ENCODE assay signal across 15 cellular contexts in genomic region chr7:137994091-137994688, GRCh38. TPM values are rescaled to one million over a fixed set of nuclear protein-coding genes. Genes with fewer than 3 reads are reported as not detected.
DNase-seq lines count a peak whose midpoint lies in the region; ATAC-seq and TF ChIP-seq lines count a peak whose summit lies in the region.
"Had no signal": no experiment of that assay in that cellular context is flagged by ENCODE, and none has a peak within 500 bp of the region (broad histone marks: within the 10 kb centered on the region; RNA-seq: fewer than 3 reads in every experiment).

No MANE protein-coding gene starts in this region.

- 87 to 88% methylated on average over 6 of the region's 6 CpGs for WGBS in heart right ventricle, 2 donors
- WGBS in upper lobe of left lung, 2 donors, result 84 to 95% methylated on average over 4 to 6 of the region's 6 CpGs

- H3K36me3 Mint-ChIP-seq in neural progenitor cell, result peaks cover 36% of the 10 kb centered on the region

- no peak overlapping the region for H3K4me3 Mint-ChIP-seq in neural progenitor cell
- H3K4me3 Mint-ChIP-seq: activated CD4-positive, alpha-beta T cell treated with anti-CD3 and anti-CD28 coated beads, Interleukin-2, amount 10 ng/mL, durations not matched to agents 24 days and 14 days had no signal

- H3K4me3 ChIP-seq in heart right ventricle (no peak overlapping the region), colonic mucosa (no peak overlapping the region), neural progenitor cell (no peak overlapping the region), upper lobe of left lung (no peak overlapping the region)
- H3K4me3 ChIP-seq: SK-N-MC, skin epidermis had no signal

- no peak for TF ChIP-seq CTCF in heart right ventricle (IDR thresholded peaks at IDR 0.05)
- TF ChIP-seq CTCF in colonic mucosa (IDR thresholded peaks at IDR 0.05), result no peak
- no peak for TF ChIP-seq CTCF in neural progenitor cell (IDR thresholded peaks at IDR 0.05)
- no peak for TF ChIP-seq CTCF in upper lobe of left lung (IDR thresholded peaks at IDR 0.05)

- no peaks in the 10 kb centered on the region for H3K27me3 ChIP-seq in heart right ventricle
- H3K27me3 ChIP-seq in colonic mucosa, result no peaks in the 10 kb centered on the region
- no peaks in the 10 kb centered on the region for H3K27me3 ChIP-seq in neural progenitor cell
- H3K27me3 ChIP-seq in upper lobe of left lung, result no peaks in the 10 kb centered on the region

- no peak overlapping the region for H3K9ac ChIP-seq in colonic mucosa (ENCODE audit: low read depth in 2 of 2, low read length in 2 of 2)
- no peak overlapping the region for H3K9ac ChIP-seq in neural progenitor cell

- no peak overlapping the region for H2AFZ ChIP-seq in neural progenitor cell (replicated peaks)

- intact Hi-C loops in heart right ventricle (cut with DNase I) (loop anchor here in 2 of 10 donors (5.0 kb wide), 2 partner anchors 37 to 52 kb away; no protein-coding TSS in a partner anchor), Right ventricle myocardium inferior (cut with DNase I) (loop anchor here (5.0 kb wide), 1 partner anchor 57 kb away; no protein-coding TSS in a partner anchor), colonic mucosa (cut with DNase I) (no loop called here)

- ATAC-seq in heart right ventricle (no peak), Right ventricle myocardium inferior (no peak), upper lobe of left lung (ENCODE audit: low FRiP score in 2 of 2) (no peak), HG03520 (IDR thresholded peaks at IDR 0.05; ENCODE audit: unreplicated experiment) (no peak)
- no peak for ATAC-seq in activated CD4-positive, CD25-positive, alpha-beta regulatory T cell treated with anti-CD3 and anti-CD28 coated beads, Interleukin-2, amount 50 U/mL, for 24 hours

- no peaks in the 10 kb centered on the region for H3K27me3 Mint-ChIP-seq in neural progenitor cell (ENCODE audit: insufficient read depth, low read depth)
- H3K27me3 Mint-ChIP-seq: activated CD4-positive, alpha-beta T cell treated with anti-CD3 and anti-CD28 coated beads, Interleukin-2, amount 10 ng/mL, durations not matched to agents 24 days and 14 days had no signal

- peaks cover 15 to 98% (median 95%) of the 10 kb centered on the region in 9 donors for H3K4me1 ChIP-seq in heart right ventricle
- peaks cover 3% of the 10 kb centered on the region for H3K4me1 ChIP-seq in colonic mucosa
- peaks cover 4% of the 10 kb centered on the region for H3K4me1 ChIP-seq in neural progenitor cell
- H3K4me1 ChIP-seq in upper lobe of left lung, result peaks cover 31 to 57% (median 38%) of the 10 kb centered on the region in 4 donors

- peak overlapping the region; percentile 55 for H3K27ac Mint-ChIP-seq in neural progenitor cell

- H3K9me3 Mint-ChIP-seq in neural progenitor cell, result peaks cover 2% of the 10 kb centered on the region
- H3K9me3 Mint-ChIP-seq: activated CD4-positive, alpha-beta T cell treated with anti-CD3 and anti-CD28 coated beads, Interleukin-2, amount 10 ng/mL, durations not matched to agents 24 days and 14 days had no signal

- TF ChIP-seq EP300 in upper lobe of left lung (IDR thresholded peaks at IDR 0.05), result no peak

- DNase-seq in heart right ventricle, result no peak
- no peak for DNase-seq in Right ventricle myocardium inferior (ENCODE audit: missing footprints)
- no peak for DNase-seq in colonic mucosa
- DNase-seq in neural progenitor cell (ENCODE audit: low spot score), result no peak
- DNase-seq in upper lobe of left lung, result no peak
- DNase-seq in NOMO-1 treated with dmso at 0.1 percent for 144 hours (lab: John Stamatoyannopoulos, UW; ENCODE audit: unreplicated experiment), result no peak
- DNase-seq: activated CD4-positive, alpha-beta T cell treated with anti-CD3 and anti-CD28 coated beads, Interleukin-2, amount 10 ng/mL, durations not matched to agents 24 days and 14 days; caudate nucleus; erythroblast; NCI-H1105; NCI-H524 had no signal

- no peak for TF ChIP-seq POLR2A in upper lobe of left lung (IDR thresholded peaks at IDR 0.05)

- H3K4me2 ChIP-seq in neural progenitor cell, result no peak overlapping the region

- H3K36me3 ChIP-seq in heart right ventricle (no peaks in the 10 kb centered on the region), colonic mucosa (no peaks in the 10 kb centered on the region), neural progenitor cell (no peaks in the 10 kb centered on the region), upper lobe of left lung (no peaks in the 10 kb centered on the region)

- H3K79me2 ChIP-seq in neural progenitor cell (ENCODE audit: low read depth), result peaks cover 83% of the 10 kb centered on the region

- H3K9me3 ChIP-seq in heart right ventricle (no peaks in the 10 kb centered on the region), colonic mucosa (no peaks in the 10 kb centered on the region), neural progenitor cell (ENCODE audit: low read depth) (no peaks in the 10 kb centered on the region), upper lobe of left lung (no peaks in the 10 kb centered on the region)

- H3K27ac ChIP-seq in heart right ventricle (peak overlapping the region in 6 of 10 donors; percentile 13 to 90 (median 70)), colonic mucosa (peak overlapping the region; percentile 29), neural progenitor cell (no peak overlapping the region), upper lobe of left lung (peak overlapping the region in 3 of 4 donors; percentile 22 to 55 (median 38))
- H3K27ac ChIP-seq: SK-N-MC had no signal

- no peaks in the 10 kb centered on the region for H4K20me1 ChIP-seq in neural progenitor cell (ENCODE audit: low read depth)

- H3F3A ChIP-seq in neural progenitor cell (ENCODE audit: low read depth), result no peaks in the 10 kb centered on the region

- H3K4me1 Mint-ChIP-seq in neural progenitor cell, result peaks cover 16% of the 10 kb centered on the region

RNA-seq across cellular contexts. Expression of gene CREB3L2, which starts 7.7 kb away (rescaled TPM):
- total RNA-seq in heart right ventricle (10 to 100 TPM; 16.1 to 34.2 (median 23.7) TPM), Right ventricle myocardium inferior (19.3 TPM), colonic mucosa (10 to 100 TPM; 45.8 to 46.0 TPM), neural progenitor cell (ENCODE audit: low replicate concordance) (9.9 and 10.7 TPM in 2 replicates), upper lobe of left lung (10 to 100 TPM; 26.9 to 73.5 (median 34.2) TPM)
- 1 to 10 TPM; 4.2 to 8.4 TPM for polyA plus RNA-seq in heart right ventricle
